Comparison of ENCODE assay signal across 15 cellular contexts in genomic region chr13:102978168-102978567, GRCh38.
DNase-seq lines count a peak whose midpoint lies in the region; ATAC-seq and TF ChIP-seq lines count a peak whose summit lies in the region.
"Had no signal": no experiment of that assay in that cellular context is flagged by ENCODE, and none has a peak within 500 bp of the region (broad histone marks: within the 10 kb centered on the region; RNA-seq: fewer than 3 reads in every experiment).

No MANE protein-coding gene starts in this region.

- TF ChIP-seq CTCF in MM.1S (IDR thresholded peaks at IDR 0.05; ENCODE audit: low read length): no peak

- DNase-seq in EH (ENCODE audit: low read depth) (peak; percentile 41), MM.1S (no peak), fibroblast of the conjunctiva (ENCODE audit: low read depth) (peak; percentile 43), renal cortical epithelial cell (ENCODE audit: low read depth) (peak; percentile 57), NCI-H2107 treated with DMSO at 0.1 percent for 48 hours (lab: John Stamatoyannopoulos, UW; ENCODE audit: unreplicated experiment) (no peak)
- DNase-seq: activated CD4-positive, alpha-beta T cell treated with anti-CD3 and anti-CD28 coated beads, Interleukin-2, amount 50 U/mL, for 1 hour; activated T-cell treated with anti-CD3 and anti-CD28 coated beads, Interleukin-2, amount 50 U/mL, for 24 hours; mucosa of descending colon; NCI-H446; nucleus accumbens; SJCRH30; stimulated activated naive B cell treated with anti-CD40 and anti-IgM and Interleukin-4, amounts not matched to agents 10 μg/mL and 1 μg/mL and 100 μg/mL, for 72 hours had no signal

- no peaks in the 10 kb centered on the region for H3F3A ChIP-seq in MM.1S (ENCODE audit: insufficient read depth, low read length)

- H3K9ac ChIP-seq in MM.1S (ENCODE audit: low read length): no peak overlapping the region

- ATAC-seq in GM18873 (IDR thresholded peaks at IDR 0.05; ENCODE audit: low FRiP score, unreplicated experiment): no peak
- no peak for ATAC-seq in HG02798 (IDR thresholded peaks at IDR 0.05; ENCODE audit: poor library complexity, unreplicated experiment)
- no peak for ATAC-seq in GM21717 (IDR thresholded peaks at IDR 0.05; ENCODE audit: unreplicated experiment)
- ATAC-seq: mucosa of descending colon; stimulated activated naive B cell treated with anti-CD40 and anti-IgM and Interleukin-4, amounts not matched to agents 10 μg/mL and 1 μg/mL and 100 μg/mL, for 72 hours had no signal

- no peak overlapping the region for H3K27ac ChIP-seq in MM.1S (ENCODE audit: low read length)
- H3K27ac ChIP-seq: SJCRH30 had no signal

- no peak overlapping the region for H2AFZ ChIP-seq in MM.1S (ENCODE audit: low read length)

- no peaks in the 10 kb centered on the region for H3K4me1 ChIP-seq in MM.1S (ENCODE audit: low read length)
- H3K4me1 ChIP-seq: SJCRH30 had no signal

- H3K4me3 ChIP-seq in MM.1S (ENCODE audit: low read length): no peak overlapping the region
- H3K4me3 ChIP-seq: mucosa of descending colon, SJCRH30 had no signal

- no peaks in the 10 kb centered on the region for H3K27me3 ChIP-seq in MM.1S (replicated peaks; ENCODE audit: insufficient read depth, low read length)
- H3K27me3 ChIP-seq: SJCRH30 had no signal

- no peaks in the 10 kb centered on the region for H3K9me2 ChIP-seq in MM.1S (replicated peaks; ENCODE audit: insufficient read depth, low read length)

- no peaks in the 10 kb centered on the region for H4K20me1 ChIP-seq in MM.1S (ENCODE audit: insufficient read depth, low read length)

- H3K79me2 ChIP-seq in MM.1S (ENCODE audit: low read length): no peaks in the 10 kb centered on the region

- H3K4me2 ChIP-seq in MM.1S (ENCODE audit: low read depth, low read length): peak overlapping the region; percentile 19; the same call in 1 of the 2 replicates

- no peaks in the 10 kb centered on the region for H3K9me3 ChIP-seq in MM.1S (replicated peaks; ENCODE audit: insufficient read depth, low read length)
- H3K9me3 ChIP-seq: mucosa of descending colon, SJCRH30 had no signal

- H3K36me3 ChIP-seq in MM.1S (replicated peaks; ENCODE audit: insufficient read depth, low read length): no peaks in the 10 kb centered on the region
- H3K36me3 ChIP-seq: SJCRH30 had no signal

Comparison
In these comparisons a context has a peak if more than half of its experiments do, and no peak if none do; other contexts are left out.
1. DNase-seq: peak in EH (single experiment), fibroblast of the conjunctiva (single experiment) and renal cortical epithelial cell (single experiment); none in MM.1S (single experiment) and NCI-H2107 treated with DMSO at 0.1 percent for 48 hours (single experiment).